In genomic region chr2:119181391-119181790, GRCh38 we compare ENCODE assay signal across 32 cellular contexts. TPM values are rescaled to one million over a fixed set of nuclear protein-coding genes. Genes with fewer than 3 reads are reported as not detected.
"Had no signal": no experiment of that assay in that cellular context is flagged by ENCODE, and none has a peak within 500 bp of the region (broad histone marks: within the 10 kb centered on the region; RNA-seq: fewer than 3 reads in every experiment).

No MANE protein-coding gene starts in this region.

- H3K4me1 ChIP-seq: gastroesophageal sphincter had no signal

- H3K36me3 Mint-ChIP-seq: activated naive CD8-positive, alpha-beta T cell; WTC11 had no signal

- H3K27me3 ChIP-seq: cardiac muscle cell, dorsolateral prefrontal cortex, gastroesophageal sphincter had no signal

- H3K4me3 ChIP-seq: cardiac muscle cell, coronary artery, dorsolateral prefrontal cortex, gastroesophageal sphincter had no signal

- H3K27ac ChIP-seq: cardiac muscle cell, coronary artery, dorsolateral prefrontal cortex, gastroesophageal sphincter, VCaP had no signal

- DNase-seq: activated CD4-positive, alpha-beta T cell treated with anti-CD3 and anti-CD28 coated beads for 1 hour; activated CD4-positive, alpha-beta T cell treated with anti-CD3 and anti-CD28 coated beads for 4 hours; activated CD4-positive, alpha-beta T cell treated with anti-CD3 and anti-CD28 coated beads, Interleukin-2, amount 10 ng/mL, durations not matched to agents 7 days and 5 days; activated CD4-positive, alpha-beta T cell treated with anti-CD3 and anti-CD28 coated beads, Interleukin-2, amount 50 U/mL, for 48 hours; activated CD8-positive, alpha-beta memory T cell treated with anti-CD3 and anti-CD28 coated beads for 24 hours; activated CD8-positive, alpha-beta T cell treated with anti-CD3 and anti-CD28 coated beads for 36 hours; activated effector memory CD4-positive, alpha-beta T cell treated with Interleukin-2 at 50 U/mL for 16 hours; activated gamma-delta T cell treated with Interleukin-2 at 50 U/mL for 16 hours; activated naive CD4-positive, alpha-beta T cell treated with anti-CD3 and anti-CD28 coated beads, Interleukin-2, amount 50 U/mL, for 16 hours; activated naive CD4-positive, alpha-beta T cell treated with Interleukin-2 at 50 U/mL for 16 hours; activated T-cell treated with anti-CD3 and anti-CD28 coated beads, Interleukin-2, amount 50 U/mL, for 4 hours; amniotic stem cell; anterior cingulate cortex; central memory CD4-positive, alpha-beta T cell; cerebellar nuclear complex; dorsolateral prefrontal cortex; effector memory CD4-positive, alpha-beta T cell; endodermal cell; foreskin melanocyte; T-helper 2 cell had no signal

- H3K4me3 Mint-ChIP-seq: activated CD4-positive, alpha-beta T cell treated with anti-CD3 and anti-CD28 coated beads, Interleukin-2, amount 10 ng/mL, durations not matched to agents 7 days and 5 days; activated CD8-positive, alpha-beta T cell treated with anti-CD3 and anti-CD28 coated beads for 36 hours; activated naive CD8-positive, alpha-beta T cell; activated T-cell treated with anti-CD3 and anti-CD28 coated beads, Interleukin-2, amount 50 U/mL, for 4 hours; activated T-helper 17 cell treated with anti-CD3 and anti-CD28 coated beads, Interleukin-2, amount 50 U/mL, for 72 hours; dendritic cell treated with granulocyte-macrophage colony-stimulating factor and Interleukin-4, amounts not matched to agents 40 ng/mL and 50 ng/mL, for 4 days; endodermal cell; WTC11 had no signal

- H3K27ac Mint-ChIP-seq: activated CD4-positive, alpha-beta T cell treated with anti-CD3 and anti-CD28 coated beads, Interleukin-2, amount 10 ng/mL, durations not matched to agents 7 days and 5 days; activated CD8-positive, alpha-beta T cell treated with anti-CD3 and anti-CD28 coated beads for 36 hours; activated naive CD8-positive, alpha-beta T cell; activated T-helper 17 cell treated with anti-CD3 and anti-CD28 coated beads, Interleukin-2, amount 50 U/mL, for 72 hours; dendritic cell treated with granulocyte-macrophage colony-stimulating factor and Interleukin-4, amounts not matched to agents 40 ng/mL and 50 ng/mL, for 4 days; endodermal cell; WTC11 had no signal

- H3K9me3 ChIP-seq: gastroesophageal sphincter had no signal

- H3K27me3 Mint-ChIP-seq: activated CD8-positive, alpha-beta T cell treated with anti-CD3 and anti-CD28 coated beads for 36 hours; activated naive CD8-positive, alpha-beta T cell had no signal

- H3K36me3 ChIP-seq: cardiac muscle cell, gastroesophageal sphincter had no signal

- H3K4me1 Mint-ChIP-seq: activated CD4-positive, alpha-beta T cell treated with anti-CD3 and anti-CD28 coated beads, Interleukin-2, amount 10 ng/mL, durations not matched to agents 7 days and 5 days; activated T-helper 17 cell treated with anti-CD3 and anti-CD28 coated beads, Interleukin-2, amount 50 U/mL, for 72 hours; endodermal cell had no signal

- ATAC-seq: activated CD8-positive, alpha-beta T cell treated with anti-CD3 and anti-CD28 coated beads for 36 hours; activated T-cell treated with anti-CD3 and anti-CD28 coated beads, Interleukin-2, amount 50 U/mL, for 4 hours; activated T-helper 17 cell treated with anti-CD3 and anti-CD28 coated beads, Interleukin-2, amount 50 U/mL, for 72 hours; gastroesophageal sphincter had no signal

- H3K9me3 Mint-ChIP-seq: activated CD4-positive, alpha-beta T cell treated with anti-CD3 and anti-CD28 coated beads, Interleukin-2, amount 10 ng/mL, durations not matched to agents 7 days and 5 days; activated CD8-positive, alpha-beta T cell treated with anti-CD3 and anti-CD28 coated beads for 36 hours; activated T-cell treated with anti-CD3 and anti-CD28 coated beads, Interleukin-2, amount 50 U/mL, for 4 hours; activated T-helper 17 cell treated with anti-CD3 and anti-CD28 coated beads, Interleukin-2, amount 50 U/mL, for 72 hours; dendritic cell treated with granulocyte-macrophage colony-stimulating factor and Interleukin-4, amounts not matched to agents 40 ng/mL and 50 ng/mL, for 4 days; endodermal cell; WTC11 had no signal

RNA-seq across cellular contexts. Expression of gene C1QL2, which starts 22.8 kb away (rescaled TPM):
- total RNA-seq: activated CD4-positive, alpha-beta T cell treated with anti-CD3 and anti-CD28 coated beads, Interleukin-2, amount 10 ng/mL, durations not matched to agents 7 days and 5 days; activated CD8-positive, alpha-beta T cell treated with anti-CD3 and anti-CD28 coated beads for 36 hours; activated T-cell treated with anti-CD3 and anti-CD28 coated beads, Interleukin-2, amount 50 U/mL, for 4 hours; activated T-helper 17 cell treated with anti-CD3 and anti-CD28 coated beads, Interleukin-2, amount 50 U/mL, for 72 hours; endodermal cell; epithelial cell of proximal tubule; esophagus mucosa; gastroesophageal sphincter; glomerular endothelial cell; T-helper 1 cell treated with Interleukin-12 subunit alpha and Interleukin-12 subunit beta and Interleukin-4 antibody, amounts not matched to agents 30 ng/mL and 1 ng/mL, for 36 hours had no signal
- polyA plus RNA-seq: cardiac muscle cell had no signal
